ENCODE assay signal across 20 cellular contexts in the genomic region with DNA sequence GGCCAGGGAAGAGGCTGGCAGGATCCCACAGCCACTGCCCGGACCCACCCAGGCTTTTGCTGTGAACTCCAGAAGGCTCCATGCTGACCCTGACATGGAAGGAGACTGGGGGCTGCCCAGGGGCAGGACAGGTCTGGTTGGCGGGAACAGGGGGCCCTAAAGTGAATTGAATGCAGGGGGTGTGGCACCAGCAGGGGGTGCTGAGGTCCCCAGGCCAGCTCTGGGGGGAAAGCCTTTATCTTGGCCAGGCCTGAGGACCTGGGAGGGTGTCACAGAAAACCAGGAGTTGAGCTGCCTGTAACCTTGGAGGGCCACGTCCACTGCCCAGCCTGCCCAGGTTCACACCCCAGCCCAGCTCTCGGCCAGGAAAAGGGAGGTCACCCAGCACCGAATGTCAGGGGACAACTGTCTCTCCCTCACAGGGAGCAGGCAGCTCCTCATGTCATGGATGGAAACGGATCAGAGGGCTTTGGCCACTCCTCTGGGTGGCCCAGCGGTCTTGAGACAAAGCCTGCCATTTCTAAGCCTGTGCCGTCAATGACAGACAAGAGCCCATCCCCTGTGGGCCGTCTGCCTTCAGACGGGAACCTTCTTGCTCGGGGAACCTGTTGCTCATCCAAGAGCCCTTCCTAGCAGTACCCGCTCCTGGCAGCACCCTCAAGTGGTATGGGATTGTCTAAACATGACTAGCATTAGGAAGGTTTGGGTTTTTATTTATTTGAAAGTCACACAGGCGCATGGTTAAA. TPM values are rescaled to one million over a fixed set of nuclear protein-coding genes. Genes with fewer than 3 reads are reported as not detected.
A peak's percentile ranks its signal among the peaks of the same experiment; 100 is the strongest.
DNase-seq lines count a peak whose midpoint lies in the region; ATAC-seq and TF ChIP-seq lines count a peak whose summit lies in the region.
"Had no signal": no experiment of that assay in that cellular context is flagged by ENCODE, and none has a peak within 500 bp of the region (broad histone marks: within the 10 kb centered on the region; RNA-seq: fewer than 3 reads in every experiment).

No MANE protein-coding gene starts in this region.

- POLR2A ChIA-PET in WTC11 (lab: Charles Lee), result no interaction called here

- H3K9me3 ChIP-seq in NT2/D1 (ENCODE audit: insufficient read depth, low read length), result no peaks in the 10 kb centered on the region
- H3K9me3 ChIP-seq: SJCRH30 had no signal

- H3K27me3 Mint-ChIP-seq in stimulated activated naive CD8-positive, alpha-beta T cell treated with anti-CD3 and anti-CD28 coated beads, Interleukin-15, amount 100 ng/mL, for 72 hours, result no peaks in the 10 kb centered on the region
- H3K27me3 Mint-ChIP-seq in chondrocyte (ENCODE audit: low read depth), result peaks cover 10% of the 10 kb centered on the region
- peaks cover 0 to 10% of the 10 kb centered on the region in 2 donors for H3K27me3 Mint-ChIP-seq in natural killer cell (ENCODE audit: low read depth in 2 of 2)
- peaks cover 4% of the 10 kb centered on the region; the same call in 1 of the 2 replicates for H3K27me3 Mint-ChIP-seq in WTC11 (ENCODE audit: low read depth)

- no peak for ATAC-seq in stimulated activated naive CD8-positive, alpha-beta T cell treated with anti-CD3 and anti-CD28 coated beads, Interleukin-15, Interleukin-2, amounts not matched to agents 100 U/mL and 50 U/mL, for 24 hours
- no peak for ATAC-seq in stimulated activated naive CD8-positive, alpha-beta T cell treated with anti-CD3 and anti-CD28 coated beads, Interleukin-15, amount 100 ng/mL, for 72 hours
- ATAC-seq in natural killer cell (no peak), WTC11 (no peak)
- ATAC-seq: GM12878 had no signal

- DNase-seq in stimulated activated naive CD8-positive, alpha-beta T cell treated with anti-CD3 and anti-CD28 coated beads, Interleukin-15, Interleukin-2, amounts not matched to agents 100 U/mL and 50 U/mL, for 24 hours, result peak; percentile 15
- DNase-seq in stimulated activated naive CD8-positive, alpha-beta T cell treated with anti-CD3 and anti-CD28 coated beads, Interleukin-15, amount 100 ng/mL, for 72 hours, result no peak
- DNase-seq in NT2/D1 (ENCODE audit: low read depth, low spot score) (no peak), chondrocyte (ENCODE audit: low spot score) (no peak), OCI-M1 (lab: John Stamatoyannopoulos, UW) (no peak), natural killer cell (no peak), WTC11 (ENCODE audit: low spot score) (no peak), NCI-H446 treated with DMSO at 0.1 percent for 48 hours (lab: John Stamatoyannopoulos, UW) (no peak)
- DNase-seq: COR-L47, H9, KBM-7, NCI-H1048, NCI-H146, NCI-H2081 treated with DMSO at 0.1 percent for 48 hours, NCI-H524, RPMI8226, SJCRH30 had no signal

- TF ChIP-seq CTCF in chondrocyte (IDR thresholded peaks at IDR 0.05) (peak; percentile 13), natural killer cell (IDR thresholded peaks at IDR 0.05) (no peak), WTC11 (IDR thresholded peaks at IDR 0.05) (no peak)

- no peaks in the 10 kb centered on the region for H3K9me3 Mint-ChIP-seq in stimulated activated naive CD8-positive, alpha-beta T cell treated with anti-CD3 and anti-CD28 coated beads, Interleukin-15, amount 100 ng/mL, for 72 hours
- no peaks in the 10 kb centered on the region for H3K9me3 Mint-ChIP-seq in chondrocyte (ENCODE audit: low read depth)
- no peaks in the 10 kb centered on the region for H3K9me3 Mint-ChIP-seq in natural killer cell
- no peaks in the 10 kb centered on the region for H3K9me3 Mint-ChIP-seq in WTC11
- H3K9me3 Mint-ChIP-seq: CD14-positive monocyte had no signal

- peak overlapping the region; percentile 27 for H3K9ac ChIP-seq in NT2/D1 (ENCODE audit: insufficient read length, low read depth)

- intact Hi-C loops in natural killer cell (cut with micrococcal nuclease), result no loop called here

- CTCF ChIA-PET in WTC11 (lab: Charles Lee), result interaction anchor here (0.6 to 2.7 kb wide), 3 partner anchors 12 to 147 kb away, joined by 3 to 10 read pairs (median 3); no protein-coding TSS in a partner anchor

- H3K4me1 ChIP-seq in NT2/D1 (ENCODE audit: insufficient read depth, insufficient read length), result peaks cover 9% of the 10 kb centered on the region

- peaks cover 14% of the 10 kb centered on the region for H3K36me3 ChIP-seq in NT2/D1 (ENCODE audit: insufficient read depth, insufficient read length, low read length)

- H3K36me3 Mint-ChIP-seq in chondrocyte (ENCODE audit: low read depth), result no peaks in the 10 kb centered on the region
- no peaks in the 10 kb centered on the region for H3K36me3 Mint-ChIP-seq in natural killer cell
- peaks cover 12% of the 10 kb centered on the region for H3K36me3 Mint-ChIP-seq in WTC11

- H3K4me1 Mint-ChIP-seq in stimulated activated naive CD8-positive, alpha-beta T cell treated with anti-CD3 and anti-CD28 coated beads, Interleukin-15, amount 100 ng/mL, for 72 hours, result peaks cover 28% of the 10 kb centered on the region
- H3K4me1 Mint-ChIP-seq in chondrocyte (ENCODE audit: low read depth), result peaks cover 28% of the 10 kb centered on the region
- peaks cover 16 to 22% of the 10 kb centered on the region in 2 donors for H3K4me1 Mint-ChIP-seq in natural killer cell
- peaks cover 21% of the 10 kb centered on the region for H3K4me1 Mint-ChIP-seq in WTC11

- peak overlapping the region in 1 of 2 donors; percentile 57 for H3K27ac Mint-ChIP-seq in stimulated activated naive CD8-positive, alpha-beta T cell treated with anti-CD3 and anti-CD28 coated beads, Interleukin-15, amount 100 ng/mL, for 72 hours
- H3K27ac Mint-ChIP-seq in chondrocyte (ENCODE audit: unreplicated experiment) (no peak overlapping the region), natural killer cell (no peak overlapping the region), WTC11 (no peak overlapping the region)

- H3K4me3 Mint-ChIP-seq in stimulated activated naive CD8-positive, alpha-beta T cell treated with anti-CD3 and anti-CD28 coated beads, Interleukin-15, amount 100 ng/mL, for 72 hours, result no peak overlapping the region
- H3K4me3 Mint-ChIP-seq in chondrocyte (ENCODE audit: unreplicated experiment) (no peak overlapping the region), natural killer cell (no peak overlapping the region), WTC11 (no peak overlapping the region)
- H3K4me3 Mint-ChIP-seq: CD14-positive monocyte, H9 had no signal

- no peak overlapping the region for H3K4me3 ChIP-seq in NT2/D1 (ENCODE audit: insufficient read length, low read depth)
- H3K4me3 ChIP-seq: GM12878, SJCRH30 had no signal

- peaks cover 3% of the 10 kb centered on the region for H3K27me3 ChIP-seq in NT2/D1 (ENCODE audit: insufficient read depth, insufficient read length)

TF ChIP-seq in WTC11, 78 proteins besides CTCF, POLR2A, EP300 and RAD21:
- TF ChIP-seq SMAD4 (CRISPR knock-in tag; IDR thresholded peaks at IDR 0.05) (no peak), GTF2I (CRISPR knock-in tag; conservative IDR thresholded peaks at IDR 0.05) (no peak), IRF2 (CRISPR knock-in tag; IDR thresholded peaks at IDR 0.05; ENCODE audit: borderline replicate concordance, low read depth) (no peak), NR1H2 (CRISPR knock-in tag; IDR thresholded peaks at IDR 0.05) (no peak)
- TF ChIP-seq, protein P1, sequence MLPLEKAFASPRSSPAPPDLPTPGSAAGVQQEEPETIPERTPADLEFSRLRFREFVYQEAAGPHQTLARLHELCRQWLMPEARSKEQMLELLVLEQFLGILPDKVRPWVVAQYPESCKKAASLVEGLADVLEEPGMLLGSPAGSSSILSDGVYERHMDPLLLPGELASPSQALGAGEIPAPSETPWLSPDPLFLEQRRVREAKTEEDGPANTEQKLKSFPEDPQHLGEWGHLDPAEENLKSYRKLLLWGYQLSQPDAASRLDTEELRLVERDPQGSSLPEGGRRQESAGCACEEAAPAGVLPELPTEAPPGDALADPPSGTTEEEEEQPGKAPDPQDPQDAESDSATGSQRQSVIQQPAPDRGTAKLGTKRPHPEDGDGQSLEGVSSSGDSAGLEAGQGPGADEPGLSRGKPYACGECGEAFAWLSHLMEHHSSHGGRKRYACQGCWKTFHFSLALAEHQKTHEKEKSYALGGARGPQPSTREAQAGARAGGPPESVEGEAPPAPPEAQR (CRISPR knock-in tag; IDR thresholded peaks at IDR 0.05), result no peak

RNA-seq across cellular contexts. Expression of a gene that starts 2.9 kb away (rescaled TPM):
- total RNA-seq in chondrocyte (39.1 to 43.6 TPM (median 41.3 TPM) in 3 replicates), natural killer cell (10 to 100 TPM; 39.1 to 43.1 (median 41.0) TPM), WTC11 (2021) (50.2 to 61.3 TPM (median 51.3 TPM) in 3 replicates)

RNA-seq across cellular contexts. Expression of a gene that starts 16.8 kb away (rescaled TPM):
- total RNA-seq in chondrocyte (0.50 to 0.51 TPM in 2 of 3 replicates, not detected in the other), natural killer cell (not detected), WTC11 (2021) (0.17 to 0.23 TPM in 2 of 3 replicates, not detected in the other)
- total RNA-seq: GM12878, H9, M059J had no signal

RNA-seq across cellular contexts. Expression of a gene that starts 35.4 kb away (rescaled TPM):
- total RNA-seq in chondrocyte (2.2 to 3.1 TPM (median 3.0 TPM) in 3 replicates), natural killer cell (not detected), WTC11 (2021) (7.2 to 11.0 TPM (median 9.6 TPM) in 3 replicates)
- total RNA-seq: GM12878, M059J had no signal

RNA-seq across cellular contexts. Expression of a gene that starts 53.7 kb away (rescaled TPM):
- total RNA-seq in chondrocyte (117 to 186 TPM (median 124 TPM) in 3 replicates), natural killer cell (100 to 1,000 TPM; 118 to 138 (median 127) TPM), WTC11 (2021) (115 to 207 TPM (median 121 TPM) in 3 replicates)
